ENCODE assay signal across 8 cellular contexts in the genomic region with DNA sequence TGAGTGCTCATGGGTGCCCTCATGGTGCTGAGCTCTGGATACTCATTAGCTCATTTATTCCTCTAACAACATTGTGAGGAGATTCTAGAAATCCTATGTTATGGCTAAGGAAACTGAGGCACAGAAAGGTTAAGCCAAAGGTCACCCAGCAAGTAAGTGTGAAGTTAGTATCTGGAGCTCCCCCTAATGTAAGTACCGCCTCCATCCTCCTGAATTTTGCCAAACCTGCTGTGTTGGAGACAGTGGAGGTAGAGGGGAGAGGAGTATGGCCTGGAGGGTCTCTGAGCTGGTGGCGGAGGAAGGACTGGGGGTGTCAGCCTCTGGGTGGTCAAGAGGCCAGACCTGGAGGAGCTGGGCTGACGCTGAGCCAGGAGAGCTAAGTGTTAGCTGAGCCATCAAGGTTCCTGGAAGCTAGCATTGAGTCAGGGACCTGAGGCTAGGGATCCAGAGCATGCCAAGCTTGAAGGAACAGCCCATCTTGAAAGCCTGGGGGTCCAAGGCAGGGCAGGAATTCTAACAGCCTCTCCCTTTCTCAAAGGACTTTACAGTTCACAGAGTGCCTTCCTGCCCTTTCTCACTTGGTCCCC.
A peak's percentile ranks its signal among the peaks of the same experiment; 100 is the strongest.
DNase-seq lines count a peak whose midpoint lies in the region; ATAC-seq and TF ChIP-seq lines count a peak whose summit lies in the region.

No MANE protein-coding gene starts in this region.

- peak overlapping the region; percentile 89 to 91 (median 90) for H3K27ac ChIP-seq in upper lobe of left lung

- H3K4me1 ChIP-seq in upper lobe of left lung, result peaks cover 68 to 78% (median 71%) of the 10 kb centered on the region in 4 donors

- no peak for TF ChIP-seq EP300 in upper lobe of left lung (IDR thresholded peaks at IDR 0.05)

- H3K27me3 Mint-ChIP-seq in activated naive CD4-positive, alpha-beta T cell treated with anti-CD3 and anti-CD28 coated beads, Interleukin-2, amount 50 U/mL, for 24 hours, result no peaks in the 10 kb centered on the region
- no peaks in the 10 kb centered on the region for H3K27me3 Mint-ChIP-seq in activated naive CD8-positive, alpha-beta T cell
- peaks cover 8 to 29% (median 17%) of the 10 kb centered on the region in 3 donors for H3K27me3 Mint-ChIP-seq in immature natural killer cell (ENCODE audit: low read depth in 3 of 3)

- peaks cover 0 to 5% (median 1%) of the 10 kb centered on the region in 4 donors for H3K36me3 ChIP-seq in upper lobe of left lung

- no peak for ATAC-seq in upper lobe of left lung (ENCODE audit: low FRiP score in 2 of 2)
- no peak for ATAC-seq in omental fat pad (ENCODE audit: low FRiP score)
- ATAC-seq in HG02981 (IDR thresholded peaks at IDR 0.05; ENCODE audit: unreplicated experiment), result no peak

- no peak for TF ChIP-seq POLR2A in upper lobe of left lung (IDR thresholded peaks at IDR 0.05)

- no peaks in the 10 kb centered on the region for H3K27me3 ChIP-seq in upper lobe of left lung

- CTCF ChIA-PET in HEK293T (lab: Yijun Ruan, JAX), result interaction anchor here (1.4 to 2.0 kb wide), 4 partner anchors 9 to 304 kb away, joined by 6 to 9 read pairs (median 7); no protein-coding TSS in a partner anchor

- WGBS in upper lobe of left lung, 2 donors, result 90 to 92% methylated on average over 3 of the region's 3 CpGs

- H3K27ac Mint-ChIP-seq in activated naive CD4-positive, alpha-beta T cell treated with anti-CD3 and anti-CD28 coated beads, Interleukin-2, amount 50 U/mL, for 24 hours, result peak overlapping the region; percentile 89
- peak overlapping the region; percentile 96 for H3K27ac Mint-ChIP-seq in activated naive CD8-positive, alpha-beta T cell
- peak overlapping the region; percentile 76 to 99 (median 96) for H3K27ac Mint-ChIP-seq in immature natural killer cell

- H3K4me1 Mint-ChIP-seq in activated naive CD4-positive, alpha-beta T cell treated with anti-CD3 and anti-CD28 coated beads, Interleukin-2, amount 50 U/mL, for 24 hours, result peaks cover 89% of the 10 kb centered on the region
- peaks cover 84% of the 10 kb centered on the region for H3K4me1 Mint-ChIP-seq in activated naive CD8-positive, alpha-beta T cell (ENCODE audit: low read depth)
- peaks cover 99 to 100% of the 10 kb centered on the region in 2 donors for H3K4me1 Mint-ChIP-seq in immature natural killer cell

- no peaks in the 10 kb centered on the region for H3K9me3 Mint-ChIP-seq in activated naive CD4-positive, alpha-beta T cell treated with anti-CD3 and anti-CD28 coated beads, Interleukin-2, amount 50 U/mL, for 24 hours
- H3K9me3 Mint-ChIP-seq in activated naive CD8-positive, alpha-beta T cell (ENCODE audit: low read depth), result no peaks in the 10 kb centered on the region
- peaks cover 0 to 2% (median 0%) of the 10 kb centered on the region in 6 donors for H3K9me3 Mint-ChIP-seq in immature natural killer cell

- peak overlapping the region; percentile 70 for H3K4me3 Mint-ChIP-seq in activated naive CD4-positive, alpha-beta T cell treated with anti-CD3 and anti-CD28 coated beads, Interleukin-2, amount 50 U/mL, for 24 hours
- peak overlapping the region; percentile 85 for H3K4me3 Mint-ChIP-seq in activated naive CD8-positive, alpha-beta T cell
- peak overlapping the region; percentile 76 to 91 (median 85) for H3K4me3 Mint-ChIP-seq in immature natural killer cell

- no peaks in the 10 kb centered on the region for H3K9me3 ChIP-seq in upper lobe of left lung

- TF ChIP-seq CTCF in upper lobe of left lung (IDR thresholded peaks at IDR 0.05), result no peak
- TF ChIP-seq CTCF in omental fat pad (IDR thresholded peaks at IDR 0.05), result no peak

- no peak for DNase-seq in activated naive CD4-positive, alpha-beta T cell (lab: John Stamatoyannopoulos, UW)
- DNase-seq in immature natural killer cell (no peak), upper lobe of left lung (no peak), HEK293T (ENCODE audit: extremely low spot score) (no peak), omental fat pad (ENCODE audit: low spot score) (no peak)

- POLR2A ChIA-PET in HEK293T (lab: Yijun Ruan, JAX), result interaction anchor here (1.4 kb wide), 1 partner anchor 9 kb away, joined by 4 read pairs; no protein-coding TSS in a partner anchor

- H3K36me3 Mint-ChIP-seq in activated naive CD4-positive, alpha-beta T cell treated with anti-CD3 and anti-CD28 coated beads, Interleukin-2, amount 50 U/mL, for 24 hours, result peaks cover 3% of the 10 kb centered on the region
- H3K36me3 Mint-ChIP-seq in activated naive CD8-positive, alpha-beta T cell, result no peaks in the 10 kb centered on the region
- peaks cover 0 to 12% (median 0%) of the 10 kb centered on the region in 3 donors for H3K36me3 Mint-ChIP-seq in immature natural killer cell

- H3K4me3 ChIP-seq in upper lobe of left lung, result no peak overlapping the region

TF ChIP-seq in HEK293T, 16 proteins besides CTCF, POLR2A, EP300 and RAD21:
- no peak for TF ChIP-seq TARDBP (IDR thresholded peaks at IDR 0.05)
- TF ChIP-seq FOXA1 (IDR thresholded peaks at IDR 0.05), result no peak
- no peak for TF ChIP-seq CTBP1 (IDR thresholded peaks at IDR 0.05; ENCODE audit: borderline replicate concordance)
- no peak for TF ChIP-seq HDGF (IDR thresholded peaks at IDR 0.05; ENCODE audit: borderline replicate concordance)
- no peak for TF ChIP-seq SUZ12 (IDR thresholded peaks at IDR 0.05)
- no peak for TF ChIP-seq ELF4 (IDR thresholded peaks at IDR 0.05)
